8 cellular contexts compared by ENCODE assay signal in genomic region chr7:138460176-138460648, GRCh38. TPM values are rescaled to one million over a fixed set of nuclear protein-coding genes. Genes with fewer than 3 reads are reported as not detected.
DNase-seq lines count a peak whose midpoint lies in the region; ATAC-seq, FAIRE-seq and TF ChIP-seq lines count a peak whose summit lies in the region.

TRIM24 (plus strand) TSS chr7:138460259; CDS start chr7:138460549, 290 bp downstream.

- peak within 1 kb of the TSS; percentile 73 for H2AFZ ChIP-seq in OCI-LY1 (ENCODE audit: low read length)
- H2AFZ ChIP-seq in HepG2 (ENCODE audit: low read length) = no peak within 1 kb of the TSS

- DNase-seq in BJ (ENCODE audit: low read depth) (no peak), bronchial epithelial cell (ENCODE audit: low read depth) (no peak), HepG2 (ENCODE audit: low spot score) (no peak), suprapubic skin (ENCODE audit: low spot score in 2 of 2) (peak; percentile 97 to 98), posterior vena cava (ENCODE audit: low spot score) (no peak)

- TF ChIP-seq POLR2A in HepG2 (IDR thresholded peaks at IDR 0.05; ENCODE audit: insufficient read depth in 1 of 2, low read depth in 2 of 2, low read length in 2 of 2) = peak; percentile 94
- peak; percentile 71 to 88 for TF ChIP-seq POLR2A in suprapubic skin (IDR thresholded peaks at IDR 0.05)

- TF ChIP-seq CTCF in BJ (IDR thresholded peaks at IDR 0.05; ENCODE audit: insufficient read depth, low read depth, low read length) (no peak), OCI-LY1 (IDR thresholded peaks at IDR 0.05; ENCODE audit: low read length) (no peak), bronchial epithelial cell (IDR thresholded peaks at IDR 0.05; ENCODE audit: insufficient read depth, low read length, severe bottlenecking) (no peak), HepG2 (CRISPR knock-in tag; IDR thresholded peaks at IDR 0.05) (no peak; the same call in 1 of the 2 replicates), suprapubic skin (IDR thresholded peaks at IDR 0.05) (no peak)

- H3K27ac ChIP-seq in OCI-LY1 (ENCODE audit: low read depth, low read length, poor library complexity, severe bottlenecking) (peak within 1 kb of the TSS; percentile 75), HepG2 (ENCODE audit: extremely low read length, insufficient read depth, low read length) (peak within 1 kb of the TSS; percentile 97), suprapubic skin (peak within 1 kb of the TSS; percentile 93)

- CTCF ChIA-PET in BJ (lab: Yijun Ruan, JAX) = interaction anchor here (0.6 to 1.6 kb wide), 3 partner anchors 11 to 34 kb away, joined by 3 to 4 read pairs (median 4); no protein-coding TSS in a partner anchor
- CTCF ChIA-PET in HepG2 (lab: Yijun Ruan, JAX; ENCODE audit: low intra/inter-chr PET ratio, low total read pairs) = no interaction called here

- BruUV-seq in HepG2 (replicated peaks; lab: Mats Ljungman, UMichigan) = no TSS peak

- TF ChIP-seq RAD21 in HepG2 (CRISPR knock-in tag; IDR thresholded peaks at IDR 0.05) = peak; percentile 66

- TF ChIP-seq EP300 in HepG2 (IDR thresholded peaks at IDR 0.05; ENCODE audit: low read depth in 2 of 2, low read length in 2 of 2) = 0 out of 4 replicates have a peak, but pooled peaks of 1 of the 2 experiments have one; percentile 26
- TF ChIP-seq EP300 in HepG2 (CRISPR knock-in tag; IDR thresholded peaks at IDR 0.05; ENCODE audit: borderline replicate concordance) = peak; percentile 32; the same call in 1 of the 2 replicates
- TF ChIP-seq EP300 in suprapubic skin (IDR thresholded peaks at IDR 0.05) = no peak

- H4K20me1 ChIP-seq in OCI-LY1 (ENCODE audit: insufficient read depth, low read length) = no peaks in the 10 kb centered on the region
- H4K20me1 ChIP-seq in HepG2 (ENCODE audit: insufficient read depth, low read length) = peaks cover 26% of the 10 kb centered on the region

- H3K9ac ChIP-seq in OCI-LY1 (ENCODE audit: low read length) (peak within 1 kb of the TSS; percentile 78), HepG2 (ENCODE audit: insufficient read depth, low read depth, low read length) (peak within 1 kb of the TSS; percentile 96)

- peak; percentile 83 for ATAC-seq in GM18907 (IDR thresholded peaks at IDR 0.05; ENCODE audit: unreplicated experiment)
- peak; percentile 69 for ATAC-seq in HG03066 (IDR thresholded peaks at IDR 0.05; ENCODE audit: low read depth, unreplicated experiment)
- peak; percentile 92 for ATAC-seq in HepG2

- in situ Hi-C loops in HepG2 (cut with HindIII; ENCODE audit: extremely low pct_ligation_motif_present, low pct_unique_long_range_greater_than_20kb) = loop anchor here (5.0 to 10.0 kb wide), 2 partner anchors 63 to 295 kb away; no protein-coding TSS in a partner anchor

- H3K4me3 ChIP-seq in BJ (ENCODE audit: low read depth, low read length) = peak within 1 kb of the TSS; percentile 82
- H3K4me3 ChIP-seq in OCI-LY1 (ENCODE audit: low read depth, low read length, poor library complexity, severe bottlenecking) = peak within 1 kb of the TSS; percentile 75
- peak within 1 kb of the TSS; percentile 81 for H3K4me3 ChIP-seq in bronchial epithelial cell (ENCODE audit: low read depth, low read length)
- peak within 1 kb of the TSS; percentile 96 to 100 (median 97) for H3K4me3 ChIP-seq in HepG2 (replicated peaks in 1 of 3; ENCODE audit: insufficient read depth in 1 of 3, low read depth in 2 of 3, low read length in 3 of 3)
- H3K4me3 ChIP-seq in suprapubic skin = peak within 1 kb of the TSS; percentile 88

- no peaks in the 10 kb centered on the region for H3K36me3 ChIP-seq in BJ (ENCODE audit: control insufficient read depth, insufficient read depth, low read length)
- H3K36me3 ChIP-seq in OCI-LY1 (ENCODE audit: insufficient read depth, low read length) = peaks cover 12% of the 10 kb centered on the region
- no peaks in the 10 kb centered on the region for H3K36me3 ChIP-seq in bronchial epithelial cell (ENCODE audit: control insufficient read depth, insufficient read depth, low read length)
- H3K36me3 ChIP-seq in HepG2 (replicated peaks in 1 of 2; ENCODE audit: control insufficient read depth in 1 of 2, insufficient read depth in 2 of 2, low read length in 2 of 2) = peaks cover 0 to 11% of the 10 kb centered on the region in 2 experiments; a peak in 1 of 5 replicates
- no peaks in the 10 kb centered on the region for H3K36me3 ChIP-seq in suprapubic skin

- 3% methylated on average over 12 of the region's 59 CpGs for WGBS in HepG2 (ENCODE audit: low lambda C conversion rate)
- WGBS in suprapubic skin = under 1% methylated on average over 15 of the region's 59 CpGs

- H3K4me2 ChIP-seq in OCI-LY1 (ENCODE audit: low read length) (peak within 1 kb of the TSS; percentile 79), HepG2 (ENCODE audit: low read depth, low read length) (peak within 1 kb of the TSS; percentile 84)

- H3K4me1 ChIP-seq in OCI-LY1 (ENCODE audit: insufficient read depth, low read length, severe bottlenecking) (peaks cover 11% of the 10 kb centered on the region), HepG2 (ENCODE audit: insufficient read depth, low read length) (peaks cover 44% of the 10 kb centered on the region), suprapubic skin (peaks cover 12% of the 10 kb centered on the region)

- H3K9me3 ChIP-seq in OCI-LY1 (ENCODE audit: low read length) (peaks cover 3% of the 10 kb centered on the region; the same call in 1 of the 2 replicates), HepG2 (ENCODE audit: low read length) (no peaks in the 10 kb centered on the region), suprapubic skin (no peaks in the 10 kb centered on the region)

- POLR2A ChIA-PET in BJ (lab: Charles Lee) (no interaction called here), HepG2 (lab: Yijun Ruan, JAX) (interaction anchor here (0.6 to 2.3 kb wide), 14 partner anchors 9 to 215 kb away, joined by 3 to 8 read pairs (median 4); no protein-coding TSS in a partner anchor)

- H3K79me2 ChIP-seq in OCI-LY1 (ENCODE audit: insufficient read depth, low read length) (peaks cover 36% of the 10 kb centered on the region), HepG2 (ENCODE audit: insufficient read depth, low read length) (peaks cover 58% of the 10 kb centered on the region)

- FAIRE-seq in bronchial epithelial cell (lab: Jason Lieb, UNC) = no peak
- FAIRE-seq in HepG2 (lab: Jason Lieb, UNC) = no peak

- H3K9me2 ChIP-seq in OCI-LY1 (ENCODE audit: low read depth, low read length) = no peaks in the 10 kb centered on the region

- no peaks in the 10 kb centered on the region for H3F3A ChIP-seq in OCI-LY1 (ENCODE audit: insufficient read depth, low read length)

- H3K27me3 ChIP-seq in BJ (ENCODE audit: control insufficient read depth, insufficient read depth, low read length) (no peaks in the 10 kb centered on the region), OCI-LY1 (ENCODE audit: insufficient read depth, low read length) (no peaks in the 10 kb centered on the region), bronchial epithelial cell (ENCODE audit: control insufficient read depth, insufficient read depth, low read length) (no peaks in the 10 kb centered on the region), HepG2 (ENCODE audit: control insufficient read depth in 1 of 2, insufficient read depth in 2 of 2, low read length in 2 of 2) (peaks cover 0 to 3% of the 10 kb centered on the region in 2 experiments; a peak in 1 of 5 replicates), suprapubic skin (no peaks in the 10 kb centered on the region)

- intact Hi-C loops in HepG2 (cut with micrococcal nuclease; ENCODE audit: unreplicated experiment) = loop anchor here (1.0 to 10.0 kb wide), 9 partner anchors 62 to 458 kb away; partner anchors contain the start of gene CREB3L2
- intact Hi-C loops in posterior vena cava (cut with DNase I) = no loop called here

TF ChIP-seq in HepG2, 621 proteins besides CTCF, POLR2A, EP300 and RAD21 (continues in another document):
- TF ChIP-seq ZNF773 (CRISPR knock-in tag; IDR thresholded peaks at IDR 0.05; ENCODE audit: borderline replicate concordance) (no peak), MXD1 (CRISPR knock-in tag; IDR thresholded peaks at IDR 0.05) (peak; percentile 52), SPEN (CRISPR knock-in tag; IDR thresholded peaks at IDR 0.05; ENCODE audit: low read depth) (peak; percentile 68), ESRRA (CRISPR knock-in tag; IDR thresholded peaks at IDR 0.05; ENCODE audit: low read depth) (no peak), CCAR2 (optimal IDR thresholded peaks at IDR 0.05; ENCODE audit: low read depth, low read length) (no peak), ZFP36L2 (CRISPR knock-in tag; IDR thresholded peaks at IDR 0.05) (no peak), RFXANK (CRISPR knock-in tag; IDR thresholded peaks at IDR 0.05) (no peak)

RNA-seq across cellular contexts. Expression of gene TRIM24, which starts in this region (rescaled TPM):
- polyA plus RNA-seq in BJ (2011; rRNA removed) = 4.2 and 5.4 TPM in 2 replicates
- polyA minus RNA-seq in BJ (2011; rRNA and poly(A)+ RNA removed) = 4.4 and 7.0 TPM in 2 replicates
- 2.1 and 2.9 TPM in 2 replicates for total RNA-seq in bronchial epithelial cell
- total RNA-seq in HepG2 (2016; rRNA removed; fragmentation: Illumina TruSeq; extraction: Trizol) = 106 and 118 TPM in 2 replicates
- total RNA-seq in HepG2 (2016; cell fraction: cytosol; rRNA removed; fragmentation: Illumina TruSeq; extraction: Trizol; ENCODE audit: low read depth) = 122 and 139 TPM in 2 replicates
- total RNA-seq in HepG2 (2016; cell fraction: insoluble cytoplasmic fraction; rRNA removed; fragmentation: Illumina TruSeq; extraction: Trizol) = 99.4 and 119 TPM in 2 replicates
- 66.5 and 76.0 TPM in 2 replicates for total RNA-seq in HepG2 (2016; cell fraction: membrane; rRNA removed; fragmentation: Illumina TruSeq; extraction: Trizol)
- total RNA-seq in HepG2 (2016; cell fraction: nucleus; rRNA removed; fragmentation: Illumina TruSeq; extraction: Trizol) = 103 and 118 TPM in 2 replicates
- 70.3 and 100 TPM in 2 replicates for polyA plus RNA-seq in HepG2 (2011; rRNA removed)
- 34.7 and 45.8 TPM in 2 replicates for polyA plus RNA-seq in HepG2 (2011; cell fraction: cytosol; rRNA removed)
- 47.7 and 50.1 TPM in 2 replicates for polyA plus RNA-seq in HepG2 (2011; cell fraction: nucleus; rRNA removed)
- 45.5 and 53.7 TPM in 2 replicates for polyA plus RNA-seq in HepG2 (2012)
- 3.2 and 3.5 TPM in 2 replicates for polyA plus RNA-seq in HepG2 (2016; cell fraction: cytosol; fragmentation: Illumina TruSeq; extraction: Trizol; ENCODE audit: low read depth)
- polyA plus RNA-seq in HepG2 (2016; cell fraction: insoluble cytoplasmic fraction; fragmentation: Illumina TruSeq; extraction: Trizol; ENCODE audit: low read depth) = 140 and 150 TPM in 2 replicates
- polyA plus RNA-seq in HepG2 (2016; cell fraction: membrane; fragmentation: Illumina TruSeq; extraction: Trizol; ENCODE audit: low read depth) = 12.3 and 15.0 TPM in 2 replicates
- polyA plus RNA-seq in HepG2 (2016; cell fraction: nucleus; fragmentation: Illumina TruSeq; extraction: Trizol; ENCODE audit: insufficient read depth, low read depth) = 118 and 128 TPM in 2 replicates
- 19.6 and 88.1 TPM in 2 replicates for polyA minus RNA-seq in HepG2 (2011; rRNA and poly(A)+ RNA removed; ENCODE audit: low replicate concordance)
- polyA minus RNA-seq in HepG2 (2011; cell fraction: cytosol; rRNA and poly(A)+ RNA removed) = 86.8 and 89.8 TPM in 2 replicates
- 194 and 209 TPM in 2 replicates for polyA minus RNA-seq in HepG2 (2011; cell fraction: nucleus; rRNA and poly(A)+ RNA removed)
- 10 to 100 TPM; 16.1 to 20.8 (median 17.7) TPM for total RNA-seq in suprapubic skin
- 10 to 100 TPM in 1 of 2 donors, 1 to 10 TPM in 1; 10.0 to 11.7 TPM for total RNA-seq in posterior vena cava

Comparison
In these comparisons a context has a peak if more than half of its experiments do, and no peak if none do; other contexts are left out.
1. DNase-seq: peak in suprapubic skin (2 of 2); none in BJ (single experiment), bronchial epithelial cell (single experiment), HepG2 (single experiment) and posterior vena cava (single experiment).
2. Peak in every context shown above with its lines, with median percentiles within 50 percentile points of each other: H3K4me3 ChIP-seq, ATAC-seq and H3K27ac ChIP-seq.